In genomic region chr19:4556574-4557185, GRCh38 we compare ENCODE assay signal across 9 cellular contexts. TPM values are rescaled to one million over a fixed set of nuclear protein-coding genes. Genes with fewer than 3 reads are reported as not detected.
DNase-seq lines count a peak whose midpoint lies in the region; TF ChIP-seq lines count a peak whose summit lies in the region.
"Had no signal": no experiment of that assay in that cellular context is flagged by ENCODE, and none has a peak within 500 bp of the region (broad histone marks: within the 10 kb centered on the region; RNA-seq: fewer than 3 reads in every experiment).

No MANE protein-coding gene starts in this region.

- CTCF ChIA-PET in A673 (lab: Charles Lee) = no interaction called here

- no peaks in the 10 kb centered on the region for H3K27me3 ChIP-seq in A673 (replicated peaks; ENCODE audit: insufficient read depth, low read depth, low read length, poor library complexity)
- H3K27me3 ChIP-seq in H7 (ENCODE audit: control insufficient read depth, insufficient read depth, low read length) = no peaks in the 10 kb centered on the region
- no peaks in the 10 kb centered on the region for H3K27me3 ChIP-seq in SJCRH30

- H3K36me3 ChIP-seq in A673 (ENCODE audit: insufficient read depth, low read length, poor library complexity, severe bottlenecking) = no peaks in the 10 kb centered on the region
- H3K36me3 ChIP-seq in H7 (replicated peaks; ENCODE audit: control insufficient read depth, insufficient read depth, low read length) = peaks cover 24% of the 10 kb centered on the region
- peaks cover 60% of the 10 kb centered on the region for H3K36me3 ChIP-seq in SJCRH30

- H3K27ac ChIP-seq in A673 (ENCODE audit: low read depth, low read length, poor library complexity, severe bottlenecking) (no peak overlapping the region), SJCRH30 (no peak overlapping the region)

- intact Hi-C loops in A673 (cut with micrococcal nuclease; ENCODE audit: unreplicated experiment) = no loop called here

- DNase-seq in A673 (ENCODE audit: low spot score) (peak; percentile 54), H7 (peak; percentile 100), SJCRH30 (peak; percentile 65 to 69), hepatic stellate cell (ENCODE audit: low spot score) (peak; percentile 76), cerebellum (ENCODE audit: low spot score) (no peak), NCI-H1694 (lab: John Stamatoyannopoulos, UW) (no peak), hypothalamus (lab: John Stamatoyannopoulos, UW) (no peak), glomerular visceral epithelial cell (ENCODE audit: extremely low spot score) (no peak)

- H3K4me3 ChIP-seq in A673 (ENCODE audit: low read depth, low read length, poor library complexity, severe bottlenecking) (no peak overlapping the region), H7 (ENCODE audit: insufficient read depth, low read depth, low read length) (no peak overlapping the region), SJCRH30 (no peak overlapping the region)

- POLR2A ChIA-PET in A673 (lab: Charles Lee; ENCODE audit: low non-redundant PET) = no interaction called here

- no peak for TF ChIP-seq CTCF in A673 (conservative IDR thresholded peaks at IDR 0.05; ENCODE audit: low read depth, low read length)

- H3K4me1 ChIP-seq in A673 (ENCODE audit: insufficient read depth, low read length, poor library complexity, severe bottlenecking) = no peaks in the 10 kb centered on the region
- H3K4me1 ChIP-seq in SJCRH30 = no peaks in the 10 kb centered on the region

- BruUV-seq in A673 (replicated peaks; lab: Mats Ljungman, UMichigan) = no TSS peak

- H3K9me3 ChIP-seq in A673 (ENCODE audit: low read depth, low read length, poor library complexity, severe bottlenecking) (no peaks in the 10 kb centered on the region), SJCRH30 (replicated peaks) (no peaks in the 10 kb centered on the region)

RNA-seq across cellular contexts. Expression of gene SEMA6B, which starts 2.8 kb away (rescaled TPM):
- total RNA-seq in A673 (2021) (9.2 and 12.2 TPM in 2 replicates), cerebellum (21.4 TPM)
- 38.4 and 43.0 TPM in 2 replicates for total RNA-seq in H7 (2014; rRNA removed; shearing (Covaris generic))
- total RNA-seq in SJCRH30 (2014; rRNA removed; shearing (Covaris generic)) = 108 and 116 TPM in 2 replicates
- total RNA-seq: T-helper 2 cell treated with Interferon-gamma antibody and Interleukin-4, amounts not matched to agents 100 ng/mL and 5 ng/mL, for 36 hours had no signal

RNA-seq across cellular contexts. Expression of gene LRG1, which starts 16.8 kb away (rescaled TPM):
- total RNA-seq in A673 (2021) (0.20 TPM in 1 of 2 replicates, not detected in the other), cerebellum (1.2 TPM)
- 0.10 and 0.30 TPM in 2 replicates for total RNA-seq in H7 (2014; rRNA removed; shearing (Covaris generic))
- 0.15 and 0.38 TPM in 2 replicates for total RNA-seq in SJCRH30 (2014; rRNA removed; shearing (Covaris generic))

RNA-seq across cellular contexts. Expression of gene PLIN5, which starts 21.7 kb away (rescaled TPM):
- 3.0 and 6.8 TPM in 2 replicates for total RNA-seq in A673 (2021)
- total RNA-seq in H7 (2014; rRNA removed; shearing (Covaris generic)) = 1.3 and 2.5 TPM in 2 replicates
- total RNA-seq in SJCRH30 (2014; rRNA removed; shearing (Covaris generic)) = 0.38 and 1.1 TPM in 2 replicates
- total RNA-seq in cerebellum = 2.3 TPM
- total RNA-seq: T-helper 2 cell treated with Interferon-gamma antibody and Interleukin-4, amounts not matched to agents 100 ng/mL and 5 ng/mL, for 36 hours had no signal

RNA-seq across cellular contexts. Expression of gene PLIN4, which starts 38.4 kb away (rescaled TPM):
- 1.0 and 1.3 TPM in 2 replicates for total RNA-seq in A673 (2021)
- 0.07 and 0.10 TPM in 2 replicates for total RNA-seq in H7 (2014; rRNA removed; shearing (Covaris generic))
- 0.16 and 0.18 TPM in 2 replicates for total RNA-seq in SJCRH30 (2014; rRNA removed; shearing (Covaris generic))
- total RNA-seq in cerebellum = 0.73 TPM
- total RNA-seq: T-helper 2 cell treated with Interferon-gamma antibody and Interleukin-4, amounts not matched to agents 100 ng/mL and 5 ng/mL, for 36 hours had no signal

Comparison
In these comparisons a context has a peak if more than half of its experiments do, and no peak if none do; other contexts are left out.
1. DNase-seq: peak in A673 (single experiment), H7 (single experiment), SJCRH30 (2 of 2) and hepatic stellate cell (single experiment); none in cerebellum (single experiment), NCI-H1694 (single experiment), hypothalamus (0 of 51) and glomerular visceral epithelial cell (single experiment).